Comparison of ENCODE assay signal across 7 cellular contexts in genomic region chr7:74923644-74924043, GRCh38. TPM values are rescaled to one million over a fixed set of nuclear protein-coding genes. Genes with fewer than 3 reads are reported as not detected.
A peak's percentile ranks its signal among the peaks of the same experiment; 100 is the strongest.
DNase-seq lines count a peak whose midpoint lies in the region; ATAC-seq, FAIRE-seq and TF ChIP-seq lines count a peak whose summit lies in the region.
"Not testable (repeated sequence)": the region's sequence is repeated elsewhere in the genome, so short reads cannot be mapped to it uniquely, and the experiment has no call there.

No MANE protein-coding gene starts in this region.

- not testable (repeated sequence) for H3K4me3 Mint-ChIP-seq in T-helper 17 cell; WTC11; activated T-cell treated with anti-CD3 and anti-CD28 coated beads, Interleukin-2, amount 50 U/mL, for 24 hours; stimulated activated effector memory CD8-positive, alpha-beta T cell treated with anti-CD3 and anti-CD28 coated beads, Interleukin-12 subunit alpha, Interleukin-12 subunit beta, amount 100 ng/mL, for 72 hours

- ATAC-seq in T-helper 17 cell; WTC11; HepG2; stimulated activated effector memory CD8-positive, alpha-beta T cell treated with anti-CD3 and anti-CD28 coated beads, Interleukin-12 subunit alpha, Interleukin-12 subunit beta, amount 100 ng/mL, for 72 hours: not testable (repeated sequence)

- DNase-seq in T-helper 17 cell; WTC11 (ENCODE audit: low spot score); activated T-cell treated with anti-CD3 and anti-CD28 coated beads, Interleukin-2, amount 50 U/mL, for 24 hours; HepG2 (ENCODE audit: low spot score); stimulated activated effector memory CD8-positive, alpha-beta T cell treated with anti-CD3 and anti-CD28 coated beads, Interleukin-12 subunit alpha, Interleukin-12 subunit beta, amount 100 ng/mL, for 72 hours (ENCODE audit: low spot score in 2 of 2): not testable (repeated sequence)
- peak; percentile 34 for DNase-seq in esophagus muscularis mucosa (ENCODE audit: extremely low spot score)
- peak; percentile 27 to 43 for DNase-seq in vagina (ENCODE audit: extremely low spot score in 2 of 2)

- not testable (repeated sequence) for H4K20me1 ChIP-seq in HepG2 (ENCODE audit: insufficient read depth, low read length)

- TF ChIP-seq CTCF in WTC11 (IDR thresholded peaks at IDR 0.05); esophagus muscularis mucosa (IDR thresholded peaks at IDR 0.05); HepG2 (CRISPR knock-in tag; IDR thresholded peaks at IDR 0.05); vagina (IDR thresholded peaks at IDR 0.05): not testable (repeated sequence)

- not testable (repeated sequence) for H3K36me3 Mint-ChIP-seq in T-helper 17 cell (ENCODE audit: low read depth); WTC11; activated T-cell treated with anti-CD3 and anti-CD28 coated beads, Interleukin-2, amount 50 U/mL, for 24 hours (ENCODE audit: low read depth); stimulated activated effector memory CD8-positive, alpha-beta T cell treated with anti-CD3 and anti-CD28 coated beads, Interleukin-12 subunit alpha, Interleukin-12 subunit beta, amount 100 ng/mL, for 72 hours

- not testable (repeated sequence) for H3K9ac ChIP-seq in HepG2 (ENCODE audit: insufficient read depth, low read depth, low read length)

- H3K4me1 Mint-ChIP-seq in T-helper 17 cell; WTC11; activated T-cell treated with anti-CD3 and anti-CD28 coated beads, Interleukin-2, amount 50 U/mL, for 24 hours (ENCODE audit: low read depth); stimulated activated effector memory CD8-positive, alpha-beta T cell treated with anti-CD3 and anti-CD28 coated beads, Interleukin-12 subunit alpha, Interleukin-12 subunit beta, amount 100 ng/mL, for 72 hours: not testable (repeated sequence)

- BruUV-seq in HepG2 (replicated peaks; lab: Mats Ljungman, UMichigan): not testable (repeated sequence)

- not testable (repeated sequence) for H2AFZ ChIP-seq in HepG2 (ENCODE audit: low read length)

- H3K4me3 ChIP-seq in esophagus muscularis mucosa; HepG2 (replicated peaks in 1 of 3; ENCODE audit: insufficient read depth in 1 of 3, low read depth in 2 of 3, low read length in 3 of 3); vagina: not testable (repeated sequence)

- not testable (repeated sequence) for H3K27me3 Mint-ChIP-seq in T-helper 17 cell; WTC11 (ENCODE audit: low read depth); activated T-cell treated with anti-CD3 and anti-CD28 coated beads, Interleukin-2, amount 50 U/mL, for 24 hours

- H3K36me3 ChIP-seq in esophagus muscularis mucosa; HepG2 (replicated peaks in 1 of 2; ENCODE audit: control insufficient read depth in 1 of 2, insufficient read depth in 2 of 2, low read length in 2 of 2); vagina: not testable (repeated sequence)

- not testable (repeated sequence) for TF ChIP-seq EP300 in esophagus muscularis mucosa (IDR thresholded peaks at IDR 0.05); HepG2 (IDR thresholded peaks at IDR 0.05; ENCODE audit: low read depth in 2 of 2, low read length in 2 of 2); HepG2 (CRISPR knock-in tag; IDR thresholded peaks at IDR 0.05; ENCODE audit: borderline replicate concordance)

- WGBS in esophagus muscularis mucosa: 100% methylated on average over 1 of the region's 1 CpG
- 100% methylated on average over 1 of the region's 1 CpG for WGBS in HepG2 (ENCODE audit: low lambda C conversion rate)

- not testable (repeated sequence) for H3K4me2 ChIP-seq in HepG2 (ENCODE audit: low read depth, low read length)

- TF ChIP-seq RAD21 in HepG2 (CRISPR knock-in tag; IDR thresholded peaks at IDR 0.05): not testable (repeated sequence)

- intact Hi-C loops in esophagus muscularis mucosa (cut with DNase I); HepG2 (cut with micrococcal nuclease; ENCODE audit: unreplicated experiment); vagina (cut with DNase I): not testable (repeated sequence)

- not testable (repeated sequence) for FAIRE-seq in HepG2 (lab: Jason Lieb, UNC)

- H3K4me1 ChIP-seq in esophagus muscularis mucosa, vagina: not testable (repeated sequence)
- H3K4me1 ChIP-seq in HepG2 (ENCODE audit: insufficient read depth, low read length): peaks cover 24% of the 10 kb centered on the region; the same call in 1 of the 2 replicates

- not testable (repeated sequence) for TF ChIP-seq POLR2A in esophagus muscularis mucosa (IDR thresholded peaks at IDR 0.05; ENCODE audit: low read depth); HepG2 (IDR thresholded peaks at IDR 0.05; ENCODE audit: insufficient read depth in 1 of 2, low read depth in 2 of 2, low read length in 2 of 2); vagina (IDR thresholded peaks at IDR 0.05)

- in situ Hi-C loops in HepG2 (cut with HindIII; ENCODE audit: extremely low pct_ligation_motif_present, low pct_unique_long_range_greater_than_20kb): not testable (repeated sequence)

- not testable (repeated sequence) for H3K79me2 ChIP-seq in HepG2 (ENCODE audit: insufficient read depth, low read length)

- H3K9me3 ChIP-seq in T-helper 17 cell (ENCODE audit: control insufficient read depth, low read length, poor library complexity, severe bottlenecking); esophagus muscularis mucosa; HepG2 (ENCODE audit: low read length); vagina: not testable (repeated sequence)

- POLR2A ChIA-PET in WTC11 (lab: Charles Lee); HepG2 (lab: Yijun Ruan, JAX): not testable (repeated sequence)

- CTCF ChIA-PET in WTC11 (lab: Charles Lee); HepG2 (lab: Yijun Ruan, JAX; ENCODE audit: low intra/inter-chr PET ratio, low total read pairs): not testable (repeated sequence)

- peak overlapping the region; percentile 51 for H3K27ac Mint-ChIP-seq in T-helper 17 cell
- not testable (repeated sequence) for H3K27ac Mint-ChIP-seq in WTC11
- peak overlapping the region; percentile 22 for H3K27ac Mint-ChIP-seq in activated T-cell treated with anti-CD3 and anti-CD28 coated beads, Interleukin-2, amount 50 U/mL, for 24 hours
- H3K27ac Mint-ChIP-seq in stimulated activated effector memory CD8-positive, alpha-beta T cell treated with anti-CD3 and anti-CD28 coated beads, Interleukin-12 subunit alpha, Interleukin-12 subunit beta, amount 100 ng/mL, for 72 hours: peak overlapping the region; percentile 58

- not testable (repeated sequence) for H3K27ac ChIP-seq in esophagus muscularis mucosa (replicated peaks in 1 of 4); HepG2 (ENCODE audit: extremely low read length, insufficient read depth, low read length); vagina

- not testable (repeated sequence) for H3K9me3 Mint-ChIP-seq in WTC11; activated T-cell treated with anti-CD3 and anti-CD28 coated beads, Interleukin-2, amount 50 U/mL, for 24 hours; stimulated activated effector memory CD8-positive, alpha-beta T cell treated with anti-CD3 and anti-CD28 coated beads, Interleukin-12 subunit alpha, Interleukin-12 subunit beta, amount 100 ng/mL, for 72 hours

- H3K27me3 ChIP-seq in esophagus muscularis mucosa; HepG2 (ENCODE audit: control insufficient read depth in 1 of 2, insufficient read depth in 2 of 2, low read length in 2 of 2); vagina: not testable (repeated sequence)

RNA-seq across cellular contexts. Expression of gene CASTOR2, which starts 40.9 kb away (rescaled TPM):
- total RNA-seq in T-helper 17 cell (1 to 10 TPM; 5.5 to 7.0 TPM), WTC11 (2021) (36.5 to 40.1 TPM (median 38.7 TPM) in 3 replicates), esophagus muscularis mucosa (10 to 100 TPM; 10.8 to 41.5 (median 27.3) TPM), HepG2 (2016; rRNA removed; fragmentation: Illumina TruSeq; extraction: Trizol) (6.5 and 8.7 TPM in 2 replicates), vagina (40.0 TPM)
- total RNA-seq in HepG2 (2016; cell fraction: cytosol; rRNA removed; fragmentation: Illumina TruSeq; extraction: Trizol; ENCODE audit: low read depth): 4.8 and 5.0 TPM in 2 replicates
- total RNA-seq in HepG2 (2016; cell fraction: insoluble cytoplasmic fraction; rRNA removed; fragmentation: Illumina TruSeq; extraction: Trizol): 5.8 and 7.4 TPM in 2 replicates
- 6.3 and 9.5 TPM in 2 replicates for total RNA-seq in HepG2 (2016; cell fraction: membrane; rRNA removed; fragmentation: Illumina TruSeq; extraction: Trizol)
- 6.4 and 6.5 TPM in 2 replicates for total RNA-seq in HepG2 (2016; cell fraction: nucleus; rRNA removed; fragmentation: Illumina TruSeq; extraction: Trizol)
- polyA plus RNA-seq in HepG2 (2011; rRNA removed): 7.0 and 7.5 TPM in 2 replicates
- polyA plus RNA-seq in HepG2 (2011; cell fraction: cytosol; rRNA removed): 4.4 and 6.3 TPM in 2 replicates
- 12.2 and 18.7 TPM in 2 replicates for polyA plus RNA-seq in HepG2 (2011; cell fraction: nucleus; rRNA removed)
- polyA plus RNA-seq in HepG2 (2012): 3.7 and 4.3 TPM in 2 replicates
- polyA plus RNA-seq in HepG2 (2016; cell fraction: cytosol; fragmentation: Illumina TruSeq; extraction: Trizol; ENCODE audit: low read depth): 1.2 and 1.6 TPM in 2 replicates
- 2.1 and 2.4 TPM in 2 replicates for polyA plus RNA-seq in HepG2 (2016; cell fraction: insoluble cytoplasmic fraction; fragmentation: Illumina TruSeq; extraction: Trizol; ENCODE audit: low read depth)
- polyA plus RNA-seq in HepG2 (2016; cell fraction: membrane; fragmentation: Illumina TruSeq; extraction: Trizol; ENCODE audit: low read depth): 2.2 and 2.6 TPM in 2 replicates
- polyA plus RNA-seq in HepG2 (2016; cell fraction: nucleus; fragmentation: Illumina TruSeq; extraction: Trizol; ENCODE audit: insufficient read depth, low read depth): 3.6 and 7.2 TPM in 2 replicates
- polyA minus RNA-seq in HepG2 (2011; rRNA and poly(A)+ RNA removed; ENCODE audit: low replicate concordance): 68.0 and 68.7 TPM in 2 replicates
- polyA minus RNA-seq in HepG2 (2011; cell fraction: cytosol; rRNA and poly(A)+ RNA removed): 17.9 and 20.2 TPM in 2 replicates
- polyA minus RNA-seq in HepG2 (2011; cell fraction: nucleus; rRNA and poly(A)+ RNA removed): 4.1 and 5.0 TPM in 2 replicates
